In genomic region chr3:172153335-172153861, GRCh38 we compare ENCODE assay signal across 1 cellular context.
TF ChIP-seq lines count a peak whose summit lies in the region.

No MANE protein-coding gene starts in this region.

TF ChIP-seq in SK-N-SH treated with all-trans-retinoic acid at 6 μM for 48 hours, 23 proteins besides CTCF, POLR2A, EP300 and RAD21 (continued from another document):
- no peak for TF ChIP-seq OSR1 (CRISPR knock-in tag; IDR thresholded peaks at IDR 0.05)
